ENCODE assay signal across 38 cellular contexts in the genomic region with DNA sequence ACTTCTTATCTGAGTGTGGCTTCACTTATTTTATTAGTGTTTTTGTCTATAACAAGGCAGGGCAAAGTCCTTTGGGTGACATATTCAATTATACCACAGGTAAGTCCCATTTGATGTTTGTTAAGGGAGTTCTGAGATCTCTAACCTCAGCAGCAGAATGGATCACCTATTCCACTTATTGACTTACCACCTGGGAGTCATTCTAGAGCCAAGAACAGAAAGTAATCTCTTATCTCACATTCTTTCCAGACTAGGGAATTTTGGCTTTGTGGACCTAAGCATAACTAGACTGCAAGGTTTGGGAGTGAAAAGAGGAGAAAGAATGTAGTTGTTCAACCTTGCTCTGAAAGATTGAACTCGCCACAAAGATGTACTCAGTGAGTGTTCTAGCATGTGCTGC. TPM values are rescaled to one million over a fixed set of nuclear protein-coding genes. Genes with fewer than 3 reads are reported as not detected.
"Had no signal": no experiment of that assay in that cellular context is flagged by ENCODE, and none has a peak within 500 bp of the region (broad histone marks: within the 10 kb centered on the region; RNA-seq: fewer than 3 reads in every experiment).

No MANE protein-coding gene starts in this region.

- H3K36me3 Mint-ChIP-seq: activated CD4-positive, alpha-beta memory T cell treated with anti-CD3 and anti-CD28 coated beads for 36 hours; activated CD8-positive, alpha-beta memory T cell treated with anti-CD3 and anti-CD28 coated beads, Interleukin-2, amount 10 ng/mL, durations not matched to agents 7 days and 5 days; activated naive CD4-positive, alpha-beta T cell treated with anti-CD3 and anti-CD28 coated beads, Interleukin-2, amount 50 U/mL, for 24 hours; activated naive CD8-positive, alpha-beta T cell treated with anti-CD3 and anti-CD28 coated beads for 36 hours; brain had no signal

- H3K4me3 ChIP-seq: adrenal gland, breast epithelium, cardiac muscle cell, colonic mucosa, esophagus squamous epithelium, gastroesophageal sphincter had no signal

- FAIRE-seq: endometrium, endothelial cell of umbilical vein had no signal

- H3K36me3 ChIP-seq: adrenal gland, breast epithelium, cardiac muscle cell, colonic mucosa, esophagus squamous epithelium, gastroesophageal sphincter had no signal

- H3K27ac ChIP-seq: adrenal gland, breast epithelium, cardiac muscle cell, colonic mucosa, epithelial cell of prostate, esophagus squamous epithelium, gastroesophageal sphincter had no signal

- H3K4me3 Mint-ChIP-seq: activated CD4-positive, alpha-beta memory T cell treated with anti-CD3 and anti-CD28 coated beads for 36 hours; activated CD4-positive, alpha-beta T cell treated with anti-CD3 and anti-CD28 coated beads for 36 hours; activated CD4-positive, alpha-beta T cell treated with anti-CD3 and anti-CD28 coated beads, Interleukin-2, amount 10 ng/mL, durations not matched to agents 24 days and 14 days; activated CD8-positive, alpha-beta memory T cell treated with anti-CD3 and anti-CD28 coated beads, Interleukin-2, amount 10 ng/mL, durations not matched to agents 7 days and 5 days; activated CD8-positive, alpha-beta T cell treated with anti-CD3 and anti-CD28 coated beads, Interleukin-2, amount 10 ng/mL, durations not matched to agents 7 days and 5 days; activated naive CD4-positive, alpha-beta T cell treated with anti-CD3 and anti-CD28 coated beads for 36 hours; activated naive CD4-positive, alpha-beta T cell treated with anti-CD3 and anti-CD28 coated beads, Interleukin-2, amount 50 U/mL, for 24 hours; activated naive CD8-positive, alpha-beta T cell treated with anti-CD3 and anti-CD28 coated beads for 36 hours; activated naive CD8-positive, alpha-beta T cell treated with anti-CD3 and anti-CD28 coated beads, Interleukin-2, amount 50 U/mL, for 24 hours; activated T-helper 1 cell treated with anti-CD3 and anti-CD28 coated beads, Interleukin-12 subunit alpha, Interleukin-12 subunit beta, Interleukin-2, Interleukin-4 antibody, amounts not matched to agents 30 ng/mL and 10 ng/mL and 1 ng/mL, durations not matched to agents 14 hours and 24 hours and 36 hours; brain had no signal

- H3K27ac Mint-ChIP-seq: activated CD4-positive, alpha-beta memory T cell treated with anti-CD3 and anti-CD28 coated beads for 36 hours; activated CD4-positive, alpha-beta T cell treated with anti-CD3 and anti-CD28 coated beads for 36 hours; activated CD4-positive, alpha-beta T cell treated with anti-CD3 and anti-CD28 coated beads, Interleukin-2, amount 10 ng/mL, durations not matched to agents 24 days and 14 days; activated CD8-positive, alpha-beta memory T cell treated with anti-CD3 and anti-CD28 coated beads, Interleukin-2, amount 10 ng/mL, durations not matched to agents 7 days and 5 days; activated CD8-positive, alpha-beta T cell treated with anti-CD3 and anti-CD28 coated beads, Interleukin-2, amount 10 ng/mL, durations not matched to agents 7 days and 5 days; activated naive CD4-positive, alpha-beta T cell treated with anti-CD3 and anti-CD28 coated beads for 36 hours; activated naive CD4-positive, alpha-beta T cell treated with anti-CD3 and anti-CD28 coated beads, Interleukin-2, amount 50 U/mL, for 24 hours; activated naive CD8-positive, alpha-beta T cell treated with anti-CD3 and anti-CD28 coated beads for 36 hours; activated naive CD8-positive, alpha-beta T cell treated with anti-CD3 and anti-CD28 coated beads, Interleukin-2, amount 50 U/mL, for 24 hours; activated T-helper 1 cell treated with anti-CD3 and anti-CD28 coated beads, Interleukin-12 subunit alpha, Interleukin-12 subunit beta, Interleukin-2, Interleukin-4 antibody, amounts not matched to agents 30 ng/mL and 10 ng/mL and 1 ng/mL, durations not matched to agents 14 hours and 24 hours and 36 hours; activated T-helper 2 cell treated with anti-CD3 and anti-CD28 coated beads, Interferon-gamma antibody, Interleukin-2, Interleukin-4, amounts not matched to agents 10 μg/mL and 5 μg/mL and 100 μg/mL, durations not matched to agents 14 hours and 24 hours and 36 hours; brain had no signal

- H3K9me3 ChIP-seq: adrenal gland, breast epithelium, colonic mucosa, esophagus squamous epithelium, gastroesophageal sphincter had no signal

- H3K4me1 ChIP-seq: adrenal gland, breast epithelium, colonic mucosa, esophagus squamous epithelium had no signal

- H3K4me1 Mint-ChIP-seq: activated CD4-positive, alpha-beta T cell treated with anti-CD3 and anti-CD28 coated beads for 36 hours; activated CD4-positive, alpha-beta T cell treated with anti-CD3 and anti-CD28 coated beads, Interleukin-2, amount 10 ng/mL, durations not matched to agents 24 days and 14 days; activated naive CD4-positive, alpha-beta T cell treated with anti-CD3 and anti-CD28 coated beads, Interleukin-2, amount 50 U/mL, for 24 hours; activated naive CD8-positive, alpha-beta T cell treated with anti-CD3 and anti-CD28 coated beads for 36 hours; activated naive CD8-positive, alpha-beta T cell treated with anti-CD3 and anti-CD28 coated beads, Interleukin-2, amount 50 U/mL, for 24 hours had no signal

- H3K9me3 Mint-ChIP-seq: activated CD4-positive, alpha-beta memory T cell treated with anti-CD3 and anti-CD28 coated beads for 36 hours; activated CD4-positive, alpha-beta T cell treated with anti-CD3 and anti-CD28 coated beads, Interleukin-2, amount 10 ng/mL, durations not matched to agents 24 days and 14 days; activated naive CD4-positive, alpha-beta T cell treated with anti-CD3 and anti-CD28 coated beads for 36 hours; activated naive CD4-positive, alpha-beta T cell treated with anti-CD3 and anti-CD28 coated beads, Interleukin-2, amount 50 U/mL, for 24 hours; activated naive CD8-positive, alpha-beta T cell treated with anti-CD3 and anti-CD28 coated beads for 36 hours; activated naive CD8-positive, alpha-beta T cell treated with anti-CD3 and anti-CD28 coated beads, Interleukin-2, amount 50 U/mL, for 24 hours; activated T-helper 1 cell treated with anti-CD3 and anti-CD28 coated beads, Interleukin-12 subunit alpha, Interleukin-12 subunit beta, Interleukin-2, Interleukin-4 antibody, amounts not matched to agents 30 ng/mL and 10 ng/mL and 1 ng/mL, durations not matched to agents 14 hours and 24 hours and 36 hours; activated T-helper 2 cell treated with anti-CD3 and anti-CD28 coated beads, Interferon-gamma antibody, Interleukin-2, Interleukin-4, amounts not matched to agents 10 μg/mL and 5 μg/mL and 100 μg/mL, durations not matched to agents 14 hours and 24 hours and 36 hours; brain had no signal

- H3K27me3 ChIP-seq: adrenal gland, breast epithelium, cardiac muscle cell, colonic mucosa, gastroesophageal sphincter had no signal

- H3K27me3 Mint-ChIP-seq: activated CD4-positive, alpha-beta T cell treated with anti-CD3 and anti-CD28 coated beads for 36 hours; activated naive CD8-positive, alpha-beta T cell treated with anti-CD3 and anti-CD28 coated beads for 36 hours had no signal

- DNase-seq: activated CD4-positive, alpha-beta memory T cell treated with anti-CD3 and anti-CD28 coated beads for 36 hours; activated CD4-positive, alpha-beta T cell treated with anti-CD3 and anti-CD28 coated beads for 36 hours; activated CD4-positive, alpha-beta T cell treated with anti-CD3 and anti-CD28 coated beads, Interleukin-2, amount 10 ng/mL, durations not matched to agents 24 days and 14 days; activated CD4-positive, CD25-positive, alpha-beta regulatory T cell; activated CD4-positive, CD25-positive, alpha-beta regulatory T cell treated with anti-CD3 and anti-CD28 coated beads, Interleukin-2, amount 50 U/mL, for 72 hours; activated CD8-positive, alpha-beta memory T cell treated with anti-CD3 and anti-CD28 coated beads, Interleukin-2, amount 10 ng/mL, durations not matched to agents 7 days and 5 days; activated CD8-positive, alpha-beta memory T cell treated with anti-CD3 and anti-CD28 coated beads, Interleukin-2, amount 50 U/mL, for 4 hours; activated CD8-positive, alpha-beta T cell treated with anti-CD3 and anti-CD28 coated beads, Interleukin-2, amount 10 ng/mL, durations not matched to agents 7 days and 5 days; activated effector memory CD4-positive, alpha-beta T cell treated with anti-CD3 and anti-CD28 coated beads, Interleukin-2, amount 50 U/mL, for 16 hours; activated naive CD4-positive, alpha-beta T cell treated with anti-CD3 and anti-CD28 coated beads for 36 hours; activated naive CD8-positive, alpha-beta T cell treated with anti-CD3 and anti-CD28 coated beads for 36 hours; activated naive CD8-positive, alpha-beta T cell treated with anti-CD3 and anti-CD28 coated beads, Interleukin-2, amount 50 U/mL, for 24 hours; activated T-cell treated with anti-CD3 and anti-CD28 coated beads, Interleukin-2, amount 50 U/mL, for 1 hour; activated T-cell treated with anti-CD3 and anti-CD28 coated beads, Interleukin-2, amount 50 U/mL, for 48 hours; adrenal gland; amygdala; aorta; central memory CD4-positive, alpha-beta T cell; cerebellar nuclear complex; colonic mucosa; effector CD8-positive, alpha-beta T cell; esophagus squamous epithelium; foreskin melanocyte; T-helper 2 cell had no signal

RNA-seq across cellular contexts. Expression of gene FNDC7, which starts 13.2 kb away (rescaled TPM):
- total RNA-seq: activated CD4-positive, alpha-beta memory T cell treated with anti-CD3 and anti-CD28 coated beads for 36 hours; activated CD4-positive, alpha-beta T cell treated with anti-CD3 and anti-CD28 coated beads, Interleukin-2, amount 10 ng/mL, durations not matched to agents 24 days and 14 days; activated CD8-positive, alpha-beta memory T cell treated with anti-CD3 and anti-CD28 coated beads for 36 hours; activated CD8-positive, alpha-beta memory T cell treated with anti-CD3 and anti-CD28 coated beads, Interleukin-2, amount 10 ng/mL, durations not matched to agents 7 days and 5 days; activated CD8-positive, alpha-beta T cell treated with anti-CD3 and anti-CD28 coated beads, Interleukin-2, amount 10 ng/mL, durations not matched to agents 7 days and 5 days; activated naive CD8-positive, alpha-beta T cell treated with anti-CD3 and anti-CD28 coated beads for 36 hours; activated T-helper 1 cell treated with anti-CD3 and anti-CD28 coated beads, Interleukin-12 subunit alpha, Interleukin-12 subunit beta, Interleukin-2, Interleukin-4 antibody, amounts not matched to agents 30 ng/mL and 10 ng/mL and 1 ng/mL, durations not matched to agents 14 hours and 24 hours and 36 hours; activated T-helper 2 cell treated with anti-CD3 and anti-CD28 coated beads, Interferon-gamma antibody, Interleukin-2, Interleukin-4, amounts not matched to agents 10 μg/mL and 5 μg/mL and 100 μg/mL, durations not matched to agents 14 hours and 24 hours and 36 hours; aorta; breast epithelium; cardiac muscle cell; colonic mucosa; dermis microvascular lymphatic vessel endothelial cell; endothelial cell of umbilical vein; esophagus squamous epithelium; gastroesophageal sphincter; glomerular endothelial cell had no signal
- polyA plus RNA-seq: cardiac muscle cell, endothelial cell of umbilical vein, esophagus had no signal
